In the genomic region with DNA sequence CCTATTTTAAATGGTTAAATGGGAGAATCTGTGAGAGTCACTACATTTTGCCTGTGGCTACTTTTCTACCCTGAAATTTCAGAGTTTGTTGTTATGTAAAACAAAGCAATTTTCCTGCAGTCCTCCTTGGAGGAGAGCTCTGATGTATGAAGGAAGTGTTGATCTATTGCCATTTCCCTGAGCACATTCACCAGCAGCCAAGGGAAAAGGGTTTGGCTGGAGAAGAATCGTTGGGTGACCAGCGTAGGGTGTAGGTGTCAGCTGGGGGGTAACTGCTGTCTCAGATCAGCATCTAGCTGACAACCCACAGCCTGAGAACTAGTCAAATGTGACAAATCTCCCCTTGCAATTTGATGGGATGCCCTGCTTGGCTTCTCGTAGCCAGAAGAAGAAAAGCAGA, we compare ENCODE assay signal across 18 cellular contexts.
"Had no signal": no experiment of that assay in that cellular context is flagged by ENCODE, and none has a peak within 500 bp of the region (broad histone marks: within the 10 kb centered on the region; RNA-seq: fewer than 3 reads in every experiment).

No MANE protein-coding gene starts in this region.

- DNase-seq: activated CD4-positive, alpha-beta memory T cell treated with anti-CD3 and anti-CD28 coated beads, Interleukin-2, amount 10 ng/mL, durations not matched to agents 7 days and 5 days; activated CD4-positive, alpha-beta T cell treated with anti-CD3 and anti-CD28 coated beads, Interleukin-2, amount 10 ng/mL, durations not matched to agents 24 days and 14 days; activated CD8-positive, alpha-beta memory T cell treated with anti-CD3 and anti-CD28 coated beads, Interleukin-2, amount 10 ng/mL, durations not matched to agents 7 days and 5 days; activated gamma-delta T cell; activated naive CD4-positive, alpha-beta T cell treated with anti-CD3 and anti-CD28 coated beads, Interleukin-2, amount 50 U/mL, for 16 hours; activated naive CD8-positive, alpha-beta T cell treated with anti-CD3 and anti-CD28 coated beads, Interleukin-2, amount 50 U/mL, for 24 hours; activated T-cell treated with anti-CD3 and anti-CD28 coated beads for 4 hours; cortex of kidney; head of caudate nucleus; hypothalamus; left colon; posterior cingulate gyrus; small intestine; stimulated activated CD4-positive, alpha-beta T cell treated with anti-CD3 and anti-CD28 coated beads, Interleukin-2, amount 100 ng/mL, for 24 hours; stimulated activated naive CD8-positive, alpha-beta T cell treated with anti-CD3 and anti-CD28 coated beads, Interleukin-15, amount 100 ng/mL, for 72 hours; tibial artery had no signal

- H3K9me3 ChIP-seq: tibial artery had no signal

- H3K36me3 ChIP-seq: gastroesophageal sphincter, tibial artery had no signal

- H3K4me3 ChIP-seq: gastroesophageal sphincter, tibial artery had no signal

- H3K27me3 ChIP-seq: gastroesophageal sphincter, tibial artery had no signal

- H3K27ac ChIP-seq: epithelial cell of prostate, gastroesophageal sphincter, tibial artery had no signal

- H3K4me1 ChIP-seq: gastroesophageal sphincter, tibial artery had no signal
